Comparison of ENCODE assay signal across 1 cellular context in genomic region chrX:149540621-149541520, GRCh38.
TF ChIP-seq lines count a peak whose summit lies in the region.

EOLA1 (plus strand) TSS chrX:149541012; CDS start chrX:149545631, 4,619 bp downstream.

TF ChIP-seq in HepG2, 621 proteins besides CTCF, POLR2A, EP300 and RAD21 (continued from another document and continues in another):
- TF ChIP-seq ZNF407 (CRISPR knock-in tag; IDR thresholded peaks at IDR 0.05; ENCODE audit: not compliant biosample characterization) = no peak
- TF ChIP-seq ZNF496 (CRISPR knock-in tag; IDR thresholded peaks at IDR 0.05; ENCODE audit: insufficient replicate concordance) = no peak
- no peak for TF ChIP-seq PLRG1 (conservative IDR thresholded peaks at IDR 0.05)
- TF ChIP-seq NFIB (CRISPR knock-in tag; IDR thresholded peaks at IDR 0.05; ENCODE audit: borderline replicate concordance) = no peak
- TF ChIP-seq FOXA1 (IDR thresholded peaks at IDR 0.05) = no peak
- peak; percentile 36 for TF ChIP-seq FOXA1 (CRISPR knock-in tag; IDR thresholded peaks at IDR 0.05)
- no peak for TF ChIP-seq TBX2 (CRISPR knock-in tag; IDR thresholded peaks at IDR 0.05; ENCODE audit: borderline replicate concordance)
- no peak for TF ChIP-seq ZNF782 (CRISPR knock-in tag; IDR thresholded peaks at IDR 0.05; ENCODE audit: borderline replicate concordance)
- no peak for TF ChIP-seq ZBTB1 (CRISPR knock-in tag; IDR thresholded peaks at IDR 0.05; ENCODE audit: borderline replicate concordance)
- TF ChIP-seq TGIF2 (CRISPR knock-in tag; IDR thresholded peaks at IDR 0.05) = peak; percentile 68; the same call in 1 of the 2 replicates
- TF ChIP-seq ZNF224 (CRISPR knock-in tag; IDR thresholded peaks at IDR 0.05) = no peak
- peak; percentile 37 for TF ChIP-seq ASH2L (IDR thresholded peaks at IDR 0.05; ENCODE audit: insufficient read length, low read depth, low read length)
- TF ChIP-seq THYN1 (CRISPR knock-in tag; IDR thresholded peaks at IDR 0.05; ENCODE audit: borderline replicate concordance, low read depth) = no peak
- no peak for TF ChIP-seq ZFP36L1 (CRISPR knock-in tag; IDR thresholded peaks at IDR 0.05)
- no peak for TF ChIP-seq ZNF567 (CRISPR knock-in tag; IDR thresholded peaks at IDR 0.05; ENCODE audit: borderline replicate concordance)
- no peak for TF ChIP-seq ZNF317 (CRISPR knock-in tag; IDR thresholded peaks at IDR 0.05)
- TF ChIP-seq ZNF251 (CRISPR knock-in tag; IDR thresholded peaks at IDR 0.05) = no peak
- TF ChIP-seq HNF1A (IDR thresholded peaks at IDR 0.05; ENCODE audit: low read depth) = no peak
- no peak for TF ChIP-seq HNF1A (CRISPR knock-in tag; IDR thresholded peaks at IDR 0.05; ENCODE audit: borderline replicate concordance)
- TF ChIP-seq ZBTB7B (CRISPR knock-in tag; IDR thresholded peaks at IDR 0.05) = no peak
- no peak for TF ChIP-seq TOE1 (CRISPR knock-in tag; IDR thresholded peaks at IDR 0.05)
- no peak for TF ChIP-seq SNRNP70 (IDR thresholded peaks at IDR 0.05; ENCODE audit: low read depth, low read length)
- no peak for TF ChIP-seq THAP7 (CRISPR knock-in tag; IDR thresholded peaks at IDR 0.05)
- no peak for TF ChIP-seq ARID3A (IDR thresholded peaks at IDR 0.05; ENCODE audit: low read depth, low read length)
- TF ChIP-seq TFDP2 (CRISPR knock-in tag; IDR thresholded peaks at IDR 0.05) = peak; percentile 51; the same call in 1 of the 2 replicates
- no peak for TF ChIP-seq ZNF615 (CRISPR knock-in tag; IDR thresholded peaks at IDR 0.05; ENCODE audit: borderline replicate concordance)
- peak; percentile 61; the same call in 1 of the 2 replicates for TF ChIP-seq ZNF501 (CRISPR knock-in tag; IDR thresholded peaks at IDR 0.05)
- peak; percentile 69; the same call in 1 of the 2 replicates for TF ChIP-seq MAX (IDR thresholded peaks at IDR 0.05)
- TF ChIP-seq EHMT2 (IDR thresholded peaks at IDR 0.05; ENCODE audit: borderline replicate concordance, low read depth, low read length) = no peak
- 0 out of 2 replicates have a peak, but pooled peaks have one; percentile 30 for TF ChIP-seq ZGPAT (CRISPR knock-in tag; IDR thresholded peaks at IDR 0.05)
- no peak for TF ChIP-seq ZMAT3 (CRISPR knock-in tag; conservative IDR thresholded peaks at IDR 0.05)
- no peak for TF ChIP-seq MTF1 (CRISPR knock-in tag; IDR thresholded peaks at IDR 0.05)
- TF ChIP-seq NCOA2 (CRISPR knock-in tag; IDR thresholded peaks at IDR 0.05) = no peak
- no peak for TF ChIP-seq DDIT3 (CRISPR knock-in tag; IDR thresholded peaks at IDR 0.05)
- no peak for TF ChIP-seq ZNF383 (CRISPR knock-in tag; IDR thresholded peaks at IDR 0.05; ENCODE audit: borderline replicate concordance)
- TF ChIP-seq KLF16 (CRISPR knock-in tag; IDR thresholded peaks at IDR 0.05) = 0 out of 4 replicates have a peak, but pooled peaks of 1 of the 2 experiments have one; percentile 20
- TF ChIP-seq CSRNP2 (CRISPR knock-in tag; conservative IDR thresholded peaks at IDR 0.05; ENCODE audit: low read depth) = no peak
- TF ChIP-seq HNF4A (CRISPR knock-in tag; IDR thresholded peaks at IDR 0.05) = no peak
- TF ChIP-seq HDAC1 (CRISPR knock-in tag; IDR thresholded peaks at IDR 0.05) = peak; percentile 72
- no peak for TF ChIP-seq CERS6 (CRISPR knock-in tag; IDR thresholded peaks at IDR 0.05)
- peak; percentile 12; the same call in 1 of the 2 replicates for TF ChIP-seq MAZ (IDR thresholded peaks at IDR 0.05; ENCODE audit: borderline replicate concordance, low read depth, low read length)
- TF ChIP-seq MAZ (CRISPR knock-in tag; IDR thresholded peaks at IDR 0.05; ENCODE audit: low read depth) = no peak
